ENCODE assay signal across 9 cellular contexts in the genomic region with DNA sequence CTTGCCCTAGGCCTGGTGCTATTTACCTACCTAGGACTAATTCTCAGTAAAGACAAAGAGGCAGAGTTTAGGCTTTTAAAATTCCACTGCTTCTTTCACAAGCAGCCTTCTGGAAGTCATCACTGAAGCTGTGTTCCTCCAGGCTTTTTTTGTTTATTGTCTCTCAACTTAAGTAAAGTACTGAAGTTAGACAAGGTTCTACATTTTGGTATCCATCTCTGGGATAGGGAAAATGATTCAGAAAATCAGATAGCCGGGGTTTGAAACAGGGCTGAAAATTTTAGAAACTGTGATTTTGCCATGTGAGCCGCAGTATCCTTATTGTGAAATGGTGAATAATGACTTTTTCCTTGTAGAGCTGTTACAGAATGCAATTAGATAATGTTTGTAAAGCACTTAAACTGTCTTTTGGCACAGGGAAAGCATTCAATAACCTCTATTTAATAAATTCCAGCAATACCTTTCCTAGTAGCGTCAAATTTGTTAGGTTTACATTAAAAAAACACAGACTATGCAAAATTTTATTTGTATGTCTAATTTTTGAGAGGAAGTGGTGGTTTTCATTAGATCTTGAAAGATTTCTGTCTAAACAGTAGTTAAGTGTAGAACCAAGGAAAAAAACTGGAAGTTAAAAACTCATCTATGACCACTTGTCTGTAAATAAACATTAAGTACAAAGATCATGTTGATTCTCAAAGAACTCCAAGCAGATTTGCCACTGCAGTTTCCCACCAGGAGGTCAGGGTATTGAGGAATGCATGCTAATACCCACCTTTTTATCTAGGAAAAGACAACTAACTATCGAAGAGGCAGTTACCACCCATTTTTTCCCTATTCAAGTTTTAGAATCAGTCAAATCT. TPM values are rescaled to one million over a fixed set of nuclear protein-coding genes. Genes with fewer than 3 reads are reported as not detected.
DNase-seq lines count a peak whose midpoint lies in the region; ATAC-seq and TF ChIP-seq lines count a peak whose summit lies in the region.
"Had no signal": no experiment of that assay in that cellular context is flagged by ENCODE, and none has a peak within 500 bp of the region (broad histone marks: within the 10 kb centered on the region; RNA-seq: fewer than 3 reads in every experiment).

No MANE protein-coding gene starts in this region.

- peaks cover 42% of the 10 kb centered on the region for H3K4me1 Mint-ChIP-seq in activated CD4-positive, alpha-beta T cell treated with anti-CD3 and anti-CD28 coated beads, Interleukin-2, amount 10 ng/mL, durations not matched to agents 7 days and 5 days
- H3K4me1 Mint-ChIP-seq in activated naive CD8-positive, alpha-beta T cell treated with anti-CD3 and anti-CD28 coated beads, Interleukin-2, amount 10 ng/mL, durations not matched to agents 7 days and 5 days: peaks cover 45% of the 10 kb centered on the region

- CTCF ChIA-PET in activated CD4-positive, alpha-beta T cell treated with anti-CD3 and anti-CD28 coated beads, Interleukin-2, amount 10 ng/mL, durations not matched to agents 7 days and 5 days (lab: Charles Lee): interaction anchor here (0.6 to 1.8 kb wide), 2 partner anchors 48 to 218 kb away, joined by 4 to 6 read pairs; no protein-coding TSS in a partner anchor

- ATAC-seq in activated naive CD8-positive, alpha-beta T cell treated with anti-CD3 and anti-CD28 coated beads, Interleukin-2, amount 10 ng/mL, durations not matched to agents 7 days and 5 days (ENCODE audit: low read depth): no peak
- ATAC-seq in GM18870 (IDR thresholded peaks at IDR 0.05; ENCODE audit: unreplicated experiment): no peak

- DNase-seq in activated CD4-positive, alpha-beta T cell treated with anti-CD3 and anti-CD28 coated beads, Interleukin-2, amount 10 ng/mL, durations not matched to agents 7 days and 5 days: no peak
- DNase-seq in activated CD4-positive, alpha-beta T cell treated with anti-CD3 and anti-CD28 coated beads for 1 hour: no peak
- DNase-seq in activated naive CD8-positive, alpha-beta T cell treated with anti-CD3 and anti-CD28 coated beads, Interleukin-2, amount 10 ng/mL, durations not matched to agents 7 days and 5 days: no peak
- no peak for DNase-seq in suprapubic skin (ENCODE audit: low spot score in 2 of 2)
- DNase-seq in midbrain (lab: John Stamatoyannopoulos, UW): no peak
- no peak for DNase-seq in NCI-H146 treated with DMSO at 0.1 percent for 48 hours (lab: John Stamatoyannopoulos, UW; ENCODE audit: unreplicated experiment)
- DNase-seq: stimulated activated CD4-positive, alpha-beta T cell treated with anti-CD3 and anti-CD28 coated beads, Interleukin-4, amount 100 ng/mL, for 24 hours had no signal

- H3K4me1 ChIP-seq in suprapubic skin: peaks cover 93% of the 10 kb centered on the region

- TF ChIP-seq POLR2A in suprapubic skin (IDR thresholded peaks at IDR 0.05): no peak

- H3K27me3 ChIP-seq in layer of hippocampus (ENCODE audit: control insufficient read depth, insufficient read depth, low read length): no peaks in the 10 kb centered on the region
- H3K27me3 ChIP-seq in suprapubic skin: no peaks in the 10 kb centered on the region

- peaks cover 9% of the 10 kb centered on the region for H3K36me3 Mint-ChIP-seq in activated CD4-positive, alpha-beta T cell treated with anti-CD3 and anti-CD28 coated beads, Interleukin-2, amount 10 ng/mL, durations not matched to agents 7 days and 5 days (ENCODE audit: low read depth)
- peaks cover 23% of the 10 kb centered on the region for H3K36me3 Mint-ChIP-seq in activated naive CD8-positive, alpha-beta T cell treated with anti-CD3 and anti-CD28 coated beads, Interleukin-2, amount 10 ng/mL, durations not matched to agents 7 days and 5 days

- no peaks in the 10 kb centered on the region for H3K9me3 ChIP-seq in suprapubic skin

- 29% methylated on average over 4 of the region's 4 CpGs for WGBS in suprapubic skin

- peaks cover 4% of the 10 kb centered on the region for H3K9me3 Mint-ChIP-seq in activated CD4-positive, alpha-beta T cell treated with anti-CD3 and anti-CD28 coated beads, Interleukin-2, amount 10 ng/mL, durations not matched to agents 7 days and 5 days
- H3K9me3 Mint-ChIP-seq in activated naive CD8-positive, alpha-beta T cell treated with anti-CD3 and anti-CD28 coated beads, Interleukin-2, amount 10 ng/mL, durations not matched to agents 7 days and 5 days: no peaks in the 10 kb centered on the region

- peak overlapping the region; percentile 79 for H3K4me3 Mint-ChIP-seq in activated CD4-positive, alpha-beta T cell treated with anti-CD3 and anti-CD28 coated beads, Interleukin-2, amount 10 ng/mL, durations not matched to agents 7 days and 5 days
- peak overlapping the region; percentile 92 for H3K4me3 Mint-ChIP-seq in activated naive CD8-positive, alpha-beta T cell treated with anti-CD3 and anti-CD28 coated beads, Interleukin-2, amount 10 ng/mL, durations not matched to agents 7 days and 5 days

- no peak for TF ChIP-seq CTCF in suprapubic skin (IDR thresholded peaks at IDR 0.05)

- POLR2A ChIA-PET in activated CD4-positive, alpha-beta T cell treated with anti-CD3 and anti-CD28 coated beads, Interleukin-2, amount 10 ng/mL, durations not matched to agents 7 days and 5 days (lab: Charles Lee): no interaction called here
- POLR2A ChIA-PET in activated naive CD8-positive, alpha-beta T cell treated with anti-CD3 and anti-CD28 coated beads, Interleukin-2, amount 10 ng/mL, durations not matched to agents 7 days and 5 days (lab: Charles Lee): no interaction called here

- no peak overlapping the region for H3K27ac Mint-ChIP-seq in activated CD4-positive, alpha-beta T cell treated with anti-CD3 and anti-CD28 coated beads, Interleukin-2, amount 10 ng/mL, durations not matched to agents 7 days and 5 days
- H3K27ac Mint-ChIP-seq in activated naive CD8-positive, alpha-beta T cell treated with anti-CD3 and anti-CD28 coated beads, Interleukin-2, amount 10 ng/mL, durations not matched to agents 7 days and 5 days: no peak overlapping the region

- peak overlapping the region; percentile 19 for H3K27ac ChIP-seq in layer of hippocampus (ENCODE audit: low read depth, low read length)
- peak overlapping the region; percentile 98 for H3K27ac ChIP-seq in suprapubic skin

- TF ChIP-seq EP300 in suprapubic skin (IDR thresholded peaks at IDR 0.05): no peak

- H3K27me3 Mint-ChIP-seq in activated CD4-positive, alpha-beta T cell treated with anti-CD3 and anti-CD28 coated beads, Interleukin-2, amount 10 ng/mL, durations not matched to agents 7 days and 5 days: no peaks in the 10 kb centered on the region
- H3K27me3 Mint-ChIP-seq in activated naive CD8-positive, alpha-beta T cell treated with anti-CD3 and anti-CD28 coated beads, Interleukin-2, amount 10 ng/mL, durations not matched to agents 7 days and 5 days: no peaks in the 10 kb centered on the region

- H3K36me3 ChIP-seq in suprapubic skin: no peaks in the 10 kb centered on the region

- peak overlapping the region; percentile 74 for H3K4me3 ChIP-seq in suprapubic skin

RNA-seq across cellular contexts. Expression of a gene that starts 2.2 kb away (rescaled TPM):
- 10 to 100 TPM; 35.5 to 48.1 TPM for total RNA-seq in activated CD4-positive, alpha-beta T cell treated with anti-CD3 and anti-CD28 coated beads, Interleukin-2, amount 10 ng/mL, durations not matched to agents 7 days and 5 days
- total RNA-seq in activated naive CD8-positive, alpha-beta T cell treated with anti-CD3 and anti-CD28 coated beads, Interleukin-2, amount 10 ng/mL, durations not matched to agents 7 days and 5 days: 10 to 100 TPM; 87.4 to 95.4 TPM
- 100 to 1,000 TPM; 166 to 238 (median 185) TPM for total RNA-seq in suprapubic skin
